In genomic region chr1:47431534-47431933, GRCh38 we compare ENCODE assay signal across 17 cellular contexts. TPM values are rescaled to one million over a fixed set of nuclear protein-coding genes. Genes with fewer than 3 reads are reported as not detected.
DNase-seq lines count a peak whose midpoint lies in the region; ATAC-seq, FAIRE-seq and TF ChIP-seq lines count a peak whose summit lies in the region.
"Had no signal": no experiment of that assay in that cellular context is flagged by ENCODE, and none has a peak within 500 bp of the region (broad histone marks: within the 10 kb centered on the region; RNA-seq: fewer than 3 reads in every experiment).

No MANE protein-coding gene starts in this region.

- no peak for TF ChIP-seq POLR2A in breast epithelium (IDR thresholded peaks at IDR 0.05)

- H3K4me1 ChIP-seq in breast epithelium: peaks cover 6 to 16% of the 10 kb centered on the region in 2 donors

- intact Hi-C loops in MCF 10A (cut with micrococcal nuclease) (no loop called here), breast epithelium (cut with DNase I; ENCODE audit: low total_unique reads) (no loop called here)

- CTCF ChIA-PET in MCF 10A (lab: Yijun Ruan, JAX) (interaction anchor here (0.7 to 13.1 kb wide), 31 partner anchors 8 to 631 kb away, joined by 3 to 696 read pairs (median 4); partner anchors contain the start of gene PDZK1IP1), WTC11 (lab: Charles Lee) (interaction anchor here (0.7 to 8.4 kb wide), 57 partner anchors 8 to 383 kb away, joined by 3 to 177 read pairs (median 4); partner anchors contain the start of genes CMPK1 and TAL1)
- CTCF ChIA-PET in activated CD4-positive, alpha-beta T cell treated with anti-CD3 and anti-CD28 coated beads, Interleukin-2, amount 10 ng/mL, durations not matched to agents 7 days and 5 days (lab: Charles Lee): interaction anchor here (0.6 to 1.7 kb wide), 5 partner anchors 11 to 295 kb away, joined by 3 to 5 read pairs (median 4); no protein-coding TSS in a partner anchor

- H3K9me3 Mint-ChIP-seq in MCF 10A (ENCODE audit: unreplicated experiment) (no peaks in the 10 kb centered on the region), WTC11 (no peaks in the 10 kb centered on the region)
- no peaks in the 10 kb centered on the region for H3K9me3 Mint-ChIP-seq in activated CD4-positive, alpha-beta T cell treated with anti-CD3 and anti-CD28 coated beads, Interleukin-2, amount 10 ng/mL, durations not matched to agents 7 days and 5 days

- H3K9me3 ChIP-seq in breast epithelium: no peaks in the 10 kb centered on the region
- H3K9me3 ChIP-seq: uterus had no signal

- H3K4me1 Mint-ChIP-seq in MCF 10A (ENCODE audit: insufficient read depth, unreplicated experiment) (peaks cover 35% of the 10 kb centered on the region), WTC11 (peaks cover 43% of the 10 kb centered on the region)
- peaks cover 42% of the 10 kb centered on the region for H3K4me1 Mint-ChIP-seq in activated CD4-positive, alpha-beta T cell treated with anti-CD3 and anti-CD28 coated beads, Interleukin-2, amount 10 ng/mL, durations not matched to agents 7 days and 5 days

- FAIRE-seq in urothelium cell line (lab: Jason Lieb, UNC): peak; percentile 13
- FAIRE-seq: H54, TTC549 had no signal

- TF ChIP-seq CTCF in MCF 10A (IDR thresholded peaks at IDR 0.05; ENCODE audit: unreplicated experiment) (no peak), breast epithelium (IDR thresholded peaks at IDR 0.05) (no peak), WTC11 (IDR thresholded peaks at IDR 0.05) (no peak), GM10266 (IDR thresholded peaks at IDR 0.05; ENCODE audit: control insufficient read depth, insufficient read depth, low read depth, missing control alignments) (no peak)

- no peaks in the 10 kb centered on the region for H3K36me3 ChIP-seq in breast epithelium
- H3K36me3 ChIP-seq: uterus had no signal

- no peak overlapping the region for H3K27ac Mint-ChIP-seq in MCF 10A (ENCODE audit: low read depth, unreplicated experiment)
- no peak overlapping the region for H3K27ac Mint-ChIP-seq in WTC11
- H3K27ac Mint-ChIP-seq in activated CD4-positive, alpha-beta T cell treated with anti-CD3 and anti-CD28 coated beads, Interleukin-2, amount 10 ng/mL, durations not matched to agents 7 days and 5 days: no peak overlapping the region

- H3K4me3 ChIP-seq in breast epithelium: no peak overlapping the region
- H3K4me3 ChIP-seq: uterus had no signal

- no TSS peak for BruUV-seq in MCF 10A (replicated peaks; lab: Mats Ljungman, UMichigan)

- no peaks in the 10 kb centered on the region for H3K27me3 Mint-ChIP-seq in MCF 10A (ENCODE audit: insufficient read depth, unreplicated experiment)
- peaks cover 100% of the 10 kb centered on the region for H3K27me3 Mint-ChIP-seq in WTC11 (ENCODE audit: low read depth)
- H3K27me3 Mint-ChIP-seq in activated CD4-positive, alpha-beta T cell treated with anti-CD3 and anti-CD28 coated beads, Interleukin-2, amount 10 ng/mL, durations not matched to agents 7 days and 5 days: peaks cover 33% of the 10 kb centered on the region

- H3K36me3 Mint-ChIP-seq in MCF 10A (ENCODE audit: insufficient read depth, unreplicated experiment): peaks cover 12% of the 10 kb centered on the region
- H3K36me3 Mint-ChIP-seq in WTC11: 0 out of 2 replicates have a peak, but pooled peaks cover 5% of the 10 kb centered on the region
- H3K36me3 Mint-ChIP-seq in activated CD4-positive, alpha-beta T cell treated with anti-CD3 and anti-CD28 coated beads, Interleukin-2, amount 10 ng/mL, durations not matched to agents 7 days and 5 days (ENCODE audit: low read depth): peaks cover 32% of the 10 kb centered on the region

- peak; percentile 78 for DNase-seq in MCF 10A (ENCODE audit: unreplicated experiment)
- DNase-seq in breast epithelium (ENCODE audit: low spot score in 2 of 2): no peak
- DNase-seq in WTC11 (ENCODE audit: low spot score): peak; percentile 49
- peak; percentile 72 for DNase-seq in fibroblast of the conjunctiva (ENCODE audit: low read depth)
- peak; percentile 37 for DNase-seq in urothelium cell line (ENCODE audit: low spot score)
- DNase-seq in GM10266 (ENCODE audit: extremely low spot score): no peak
- no peak for DNase-seq in activated CD4-positive, alpha-beta T cell treated with anti-CD3 and anti-CD28 coated beads, Interleukin-2, amount 10 ng/mL, durations not matched to agents 7 days and 5 days
- DNase-seq: dorsolateral prefrontal cortex, NCI-H1417, NCI-H774, SHP77 treated with DMSO at 0.1 percent for 48 hours, uterus had no signal

- peaks cover 0 to 49% of the 10 kb centered on the region in 2 donors for H3K27me3 ChIP-seq in breast epithelium

- no peak overlapping the region for H3K4me3 Mint-ChIP-seq in MCF 10A (ENCODE audit: unreplicated experiment)
- no peak overlapping the region for H3K4me3 Mint-ChIP-seq in WTC11
- no peak overlapping the region for H3K4me3 Mint-ChIP-seq in activated CD4-positive, alpha-beta T cell treated with anti-CD3 and anti-CD28 coated beads, Interleukin-2, amount 10 ng/mL, durations not matched to agents 7 days and 5 days

- H3K27ac ChIP-seq in breast epithelium: no peak overlapping the region
- H3K27ac ChIP-seq: dorsolateral prefrontal cortex, uterus had no signal

- ATAC-seq in WTC11 (peak; percentile 12), GM19455 (IDR thresholded peaks at IDR 0.05; ENCODE audit: unreplicated experiment) (no peak)

- POLR2A ChIA-PET in MCF 10A (lab: Yijun Ruan, JAX): interaction anchor here (0.7 to 2.4 kb wide), 9 partner anchors 22 to 1460 kb away, joined by 3 to 9 read pairs (median 5); no protein-coding TSS in a partner anchor
- POLR2A ChIA-PET in WTC11 (lab: Charles Lee): no interaction called here
- POLR2A ChIA-PET in activated CD4-positive, alpha-beta T cell treated with anti-CD3 and anti-CD28 coated beads, Interleukin-2, amount 10 ng/mL, durations not matched to agents 7 days and 5 days (lab: Charles Lee): no interaction called here

TF ChIP-seq in WTC11, 78 proteins besides CTCF, POLR2A, EP300 and RAD21 (continues in another document):
- TF ChIP-seq ZNF512 (CRISPR knock-in tag; IDR thresholded peaks at IDR 0.05; ENCODE audit: borderline replicate concordance) (no peak), NR2C2 (CRISPR knock-in tag; IDR thresholded peaks at IDR 0.05) (no peak), ZNF423 (CRISPR knock-in tag; IDR thresholded peaks at IDR 0.05) (no peak), SMAD4 (CRISPR knock-in tag; IDR thresholded peaks at IDR 0.05) (no peak), HMGA2 (CRISPR knock-in tag; IDR thresholded peaks at IDR 0.05) (no peak), GABPB1 (CRISPR knock-in tag; IDR thresholded peaks at IDR 0.05) (no peak), E2F5 (CRISPR knock-in tag; IDR thresholded peaks at IDR 0.05) (no peak), MAX (CRISPR knock-in tag; IDR thresholded peaks at IDR 0.05) (no peak), ZMAT4 (CRISPR knock-in tag; IDR thresholded peaks at IDR 0.05) (no peak), SMAD3 (CRISPR knock-in tag; IDR thresholded peaks at IDR 0.05; ENCODE audit: borderline replicate concordance) (no peak), ZNF121 (CRISPR knock-in tag; IDR thresholded peaks at IDR 0.05) (no peak), TEAD4 (CRISPR knock-in tag; IDR thresholded peaks at IDR 0.05) (no peak), GRHL2 (CRISPR knock-in tag; IDR thresholded peaks at IDR 0.05; ENCODE audit: insufficient replicate concordance, severe bottlenecking) (no peak), FOXK1 (CRISPR knock-in tag; IDR thresholded peaks at IDR 0.05) (no peak), RELA (CRISPR knock-in tag; IDR thresholded peaks at IDR 0.05; ENCODE audit: borderline replicate concordance) (no peak), ZNF219 (CRISPR knock-in tag; IDR thresholded peaks at IDR 0.05; ENCODE audit: borderline replicate concordance) (no peak), ZNF416 (CRISPR knock-in tag; IDR thresholded peaks at IDR 0.05) (no peak)

RNA-seq across cellular contexts. Expression of gene FOXD2, which starts 6.3 kb away (rescaled TPM):
- total RNA-seq in MCF 10A (2022): 0.27 and 0.44 TPM in 2 replicates
- total RNA-seq in breast epithelium: under 1 TPM in 2 of 3 donors, not detected in 1; 0.32 to 0.33 TPM
- total RNA-seq in WTC11 (2021): 0.05 to 0.07 TPM (median 0.05 TPM) in 3 replicates
- total RNA-seq in activated CD4-positive, alpha-beta T cell treated with anti-CD3 and anti-CD28 coated beads, Interleukin-2, amount 10 ng/mL, durations not matched to agents 7 days and 5 days: under 1 TPM; 0.15 to 0.20 TPM

RNA-seq across cellular contexts. Expression of gene FOXE3, which starts 15.4 kb away (rescaled TPM):
- not detected in 2 replicates for total RNA-seq in MCF 10A (2022)
- not detected for total RNA-seq in breast epithelium
- total RNA-seq in WTC11 (2021): 0.09 TPM in 1 of 3 replicates, not detected in the others
- total RNA-seq in activated CD4-positive, alpha-beta T cell treated with anti-CD3 and anti-CD28 coated beads, Interleukin-2, amount 10 ng/mL, durations not matched to agents 7 days and 5 days: not detected
- total RNA-seq: glomerular endothelial cell, omental fat pad had no signal

Comparison
In these comparisons a context has a peak if more than half of its experiments do, and no peak if none do; other contexts are left out.
1. DNase-seq: peak in MCF 10A (single experiment), WTC11 (single experiment), fibroblast of the conjunctiva (single experiment) and urothelium cell line (single experiment); none in breast epithelium (0 of 2), GM10266 (single experiment) and activated CD4-positive, alpha-beta T cell treated with anti-CD3 and anti-CD28 coated beads, Interleukin-2, amount 10 ng/mL, durations not matched to agents 7 days and 5 days (single experiment).